Comparison of ENCODE assay signal across 1 cellular context in the genomic region with DNA sequence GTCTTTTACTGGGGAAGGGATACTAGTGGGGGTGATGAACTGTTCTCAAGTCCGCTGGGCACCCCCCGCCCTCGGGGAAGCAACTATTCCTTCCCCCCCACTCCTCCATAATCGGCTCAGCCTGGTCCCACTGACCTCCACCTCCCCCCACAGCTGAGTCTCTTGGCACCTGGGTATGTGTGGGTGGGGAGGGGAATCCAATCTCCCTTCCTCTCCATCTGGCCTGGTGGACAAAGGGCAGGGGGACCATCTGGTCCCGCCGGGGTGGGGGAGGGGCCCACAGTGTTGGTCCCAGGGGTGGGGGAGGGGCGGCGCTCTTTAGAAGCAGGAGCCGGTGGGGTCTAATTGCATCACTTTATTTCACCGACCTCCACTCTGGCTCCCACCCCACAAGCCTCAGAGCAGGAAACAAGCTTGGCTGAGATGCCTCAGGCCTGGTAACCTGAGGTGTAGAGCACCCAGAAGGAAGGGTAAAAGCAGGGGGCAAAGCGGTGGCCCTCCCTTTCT.
TF ChIP-seq lines count a peak whose summit lies in the region.

No MANE protein-coding gene starts in this region.

TF ChIP-seq in endothelial cell of umbilical vein, 7 proteins besides CTCF, POLR2A, EP300 and RAD21 (continued from another document):
- no peak for TF ChIP-seq POLR2AphosphoS5 (IDR thresholded peaks at IDR 0.05; ENCODE audit: insufficient read depth, low read depth, low read length)
- TF ChIP-seq MAX (IDR thresholded peaks at IDR 0.05; ENCODE audit: insufficient read depth, insufficient read length) = no peak
- no peak for TF ChIP-seq MYC (IDR thresholded peaks at IDR 0.05; ENCODE audit: low read depth, low read length)
- no peak for TF ChIP-seq GATA2 (IDR thresholded peaks at IDR 0.05; ENCODE audit: insufficient read depth, insufficient read length, low read depth, low read length)
